In genomic region chr3:8501388-8502131, GRCh38 we compare ENCODE assay signal across 8 cellular contexts. TPM values are rescaled to one million over a fixed set of nuclear protein-coding genes. Genes with fewer than 3 reads are reported as not detected.
DNase-seq lines count a peak whose midpoint lies in the region; ATAC-seq and TF ChIP-seq lines count a peak whose summit lies in the region.

A gene with protein sequence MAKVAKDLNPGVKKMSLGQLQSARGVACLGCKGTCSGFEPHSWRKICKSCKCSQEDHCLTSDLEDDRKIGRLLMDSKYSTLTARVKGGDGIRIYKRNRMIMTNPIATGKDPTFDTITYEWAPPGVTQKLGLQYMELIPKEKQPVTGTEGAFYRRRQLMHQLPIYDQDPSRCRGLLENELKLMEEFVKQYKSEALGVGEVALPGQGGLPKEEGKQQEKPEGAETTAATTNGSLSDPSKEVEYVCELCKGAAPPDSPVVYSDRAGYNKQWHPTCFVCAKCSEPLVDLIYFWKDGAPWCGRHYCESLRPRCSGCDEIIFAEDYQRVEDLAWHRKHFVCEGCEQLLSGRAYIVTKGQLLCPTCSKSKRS (plus strand): TSS chr3:8501823. CDS start chr3:8501939, 116 bp downstream.

- H3K9me3 ChIP-seq in mammary epithelial cell (replicated peaks; ENCODE audit: insufficient read depth, low read length) (no peaks in the 10 kb centered on the region), iPS-18a (ENCODE audit: control insufficient read depth, low read depth, low read length) (no peaks in the 10 kb centered on the region), skeletal muscle satellite cell (replicated peaks; ENCODE audit: low read length) (no peaks in the 10 kb centered on the region)

- in situ Hi-C loops in mammary epithelial cell (cut with MboI; ENCODE audit: low sequenced_read_pairs in 2 of 2): no loop called here

- CTCF ChIA-PET in mammary epithelial cell (lab: Charles Lee; ENCODE audit: low non-redundant PET): interaction anchor here (0.7 to 0.8 kb wide), 2 partner anchors 19 to 1865 kb away, joined by 3 to 9 read pairs; no protein-coding TSS in a partner anchor

- no TSS peak for BruUV-seq in mammary epithelial cell (replicated peaks; lab: Mats Ljungman, UMichigan)

- peak within 1 kb of the TSS; percentile 91 for H3K4me2 ChIP-seq in mammary epithelial cell (ENCODE audit: insufficient read depth, low read depth, low read length)
- H3K4me2 ChIP-seq in skeletal muscle satellite cell (ENCODE audit: low read length): peak within 1 kb of the TSS; percentile 91

- H3K4me1 ChIP-seq in mammary epithelial cell (ENCODE audit: insufficient read depth, low read length) (peaks cover 44% of the 10 kb centered on the region), iPS-18a (ENCODE audit: control insufficient read depth, low read depth, low read length) (peaks cover 39% of the 10 kb centered on the region), skeletal muscle satellite cell (ENCODE audit: control insufficient read depth, insufficient read depth, low read length) (peaks cover 60% of the 10 kb centered on the region)

- WGBS in mammary epithelial cell (ENCODE audit: low coverage, missing lambda C conversion rate): 2% methylated on average over 37 of the region's 49 CpGs

- intact Hi-C loops in mammary epithelial cell (cut with micrococcal nuclease): loop anchor here (1.0 to 5.0 kb wide), 3 partner anchors 11 to 126 kb away; no protein-coding TSS in a partner anchor

- peak within 1 kb of the TSS; percentile 54 for H3K27ac ChIP-seq in mammary epithelial cell (ENCODE audit: insufficient read depth, low read depth, low read length)
- peak within 1 kb of the TSS; percentile 11 for H3K27ac ChIP-seq in iPS-18a (ENCODE audit: low read length)

- no peaks in the 10 kb centered on the region for H4K20me1 ChIP-seq in mammary epithelial cell (ENCODE audit: insufficient read depth, low read length)

- ATAC-seq in GM18505 (IDR thresholded peaks at IDR 0.05; ENCODE audit: unreplicated experiment) (peak; percentile 97), HG02885 (IDR thresholded peaks at IDR 0.05; ENCODE audit: poor library complexity, unreplicated experiment) (peak; percentile 94)

- TF ChIP-seq CTCF in WI38 (IDR thresholded peaks at IDR 0.05; ENCODE audit: low read depth, low read length) (peak; percentile 19; the same call in 1 of the 2 replicates), mammary epithelial cell (conservative IDR thresholded peaks at IDR 0.05 in 1 of 2, IDR thresholded peaks at IDR 0.05 in 1 of 2; ENCODE audit: extremely low read depth in 1 of 2, insufficient read depth in 1 of 2, low read depth in 1 of 2, low read length in 2 of 2) (peak in 1 of 2 donors; percentile 27)

- peak within 1 kb of the TSS; percentile 62 for H3K4me3 ChIP-seq in WI38 (ENCODE audit: low read depth, low read length)
- H3K4me3 ChIP-seq in mammary epithelial cell (replicated peaks in 1 of 3; ENCODE audit: insufficient read depth in 1 of 3, low read depth in 2 of 3, low read length in 3 of 3): peak within 1 kb of the TSS; percentile 41 to 54 (median 49)
- peak within 1 kb of the TSS; percentile 53 for H3K4me3 ChIP-seq in iPS-18a (ENCODE audit: low read length)
- peak within 1 kb of the TSS; percentile 76 for H3K4me3 ChIP-seq in skeletal muscle satellite cell (ENCODE audit: low read length)

- H3K9ac ChIP-seq in mammary epithelial cell (ENCODE audit: insufficient read depth, low read length) (peak within 1 kb of the TSS; percentile 64), iPS-18a (ENCODE audit: low read length) (peak within 1 kb of the TSS; percentile 49), skeletal muscle satellite cell (ENCODE audit: low read depth, low read length) (peak within 1 kb of the TSS; percentile 90)

- H3K36me3 ChIP-seq in mammary epithelial cell (ENCODE audit: insufficient read depth, low read length) (no peaks in the 10 kb centered on the region), iPS-18a (ENCODE audit: control insufficient read depth, low read depth, low read length) (no peaks in the 10 kb centered on the region), skeletal muscle satellite cell (ENCODE audit: insufficient read depth, low read length) (peaks cover 2% of the 10 kb centered on the region)

- H3K79me2 ChIP-seq in mammary epithelial cell (ENCODE audit: insufficient read depth, low read length): no peaks in the 10 kb centered on the region

- dilution Hi-C loops in mammary epithelial cell (cut with HindIII; ENCODE audit: low sequenced_read_pairs): no loop called here

- peak within 1 kb of the TSS; percentile 94 for H2AFZ ChIP-seq in mammary epithelial cell (ENCODE audit: low read depth, low read length)

- no peak for TF ChIP-seq POLR2A in GM18505 (IDR thresholded peaks at IDR 0.05; ENCODE audit: borderline replicate concordance, extremely low read depth, insufficient read depth, insufficient read length)

- DNase-seq in NCI-H2029 (lab: John Stamatoyannopoulos, UW) (peak; percentile 97), mammary epithelial cell (peak; percentile 95), GF-D8 (lab: John Stamatoyannopoulos, UW) (no peak)

- H3K27me3 ChIP-seq in mammary epithelial cell (ENCODE audit: insufficient read depth, low read length) (no peaks in the 10 kb centered on the region), iPS-18a (ENCODE audit: control insufficient read depth, insufficient read depth, low read length) (no peaks in the 10 kb centered on the region), skeletal muscle satellite cell (ENCODE audit: control insufficient read depth, insufficient read depth, low read length) (no peaks in the 10 kb centered on the region)

RNA-seq across cellular contexts. Expression of the gene that starts here (rescaled TPM):
- total RNA-seq in mammary epithelial cell: 1 to 10 TPM; 1.9 to 4.5 TPM
- polyA plus RNA-seq in mammary epithelial cell: 4.4 TPM
- 6.4 TPM for polyA minus RNA-seq in mammary epithelial cell
- total RNA-seq in skeletal muscle satellite cell (2012; rRNA removed): 17.5 and 29.5 TPM in 2 replicates
